ENCODE assay signal across 15 cellular contexts in the genomic region with DNA sequence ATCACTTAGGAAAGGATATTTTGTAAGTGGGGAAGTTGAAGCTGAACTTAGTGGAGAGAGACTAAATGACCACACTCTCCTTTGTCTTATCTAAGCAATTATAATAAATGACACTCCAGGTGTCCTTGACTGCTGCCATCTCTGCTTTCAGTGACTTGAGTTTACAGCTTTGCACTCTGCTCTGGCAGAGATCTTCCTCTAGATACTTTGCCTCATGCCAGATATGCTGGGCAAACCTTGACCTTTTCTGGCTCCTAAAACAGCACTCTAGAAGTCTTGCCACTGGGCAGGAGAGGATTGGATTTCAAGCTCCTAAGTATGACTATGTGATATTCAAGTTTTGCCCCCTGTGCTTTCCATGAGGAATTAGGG.
DNase-seq lines count a peak whose midpoint lies in the region; ATAC-seq and TF ChIP-seq lines count a peak whose summit lies in the region.
"Had no signal": no experiment of that assay in that cellular context is flagged by ENCODE, and none has a peak within 500 bp of the region (broad histone marks: within the 10 kb centered on the region; RNA-seq: fewer than 3 reads in every experiment).

No MANE protein-coding gene starts in this region.

- no peak for TF ChIP-seq CTCF in H9 (conservative IDR thresholded peaks at IDR 0.05)

- H3K23me2 ChIP-seq in H9 (ENCODE audit: insufficient read length, low read depth, low read length, poor library complexity, severe bottlenecking) = no peaks in the 10 kb centered on the region

- peaks cover 30% of the 10 kb centered on the region for H3K4me1 Mint-ChIP-seq in activated naive CD8-positive, alpha-beta T cell treated with anti-CD3 and anti-CD28 coated beads, Interleukin-2, amount 50 U/mL, for 24 hours
- H3K4me1 Mint-ChIP-seq in H9 = peaks cover 27% of the 10 kb centered on the region in 2 experiments

- no peak overlapping the region for H4K91ac ChIP-seq in H9 (ENCODE audit: insufficient read length, low read depth, low read length)

- H3K4me3 Mint-ChIP-seq in activated naive CD8-positive, alpha-beta T cell treated with anti-CD3 and anti-CD28 coated beads, Interleukin-2, amount 50 U/mL, for 24 hours = no peak overlapping the region
- H3K4me3 Mint-ChIP-seq in H9 = no peak overlapping the region
- H3K4me3 Mint-ChIP-seq: activated T-helper 1 cell treated with anti-CD3 and anti-CD28 coated beads, Interleukin-12 subunit alpha, Interleukin-12 subunit beta, Interleukin-2, Interleukin-4 antibody, amounts not matched to agents 30 ng/mL and 10 ng/mL and 1 ng/mL, durations not matched to agents 14 hours and 24 hours and 36 hours; brain; immature natural killer cell; T-cell had no signal

- peaks cover 21 to 32% (median 26%) of the 10 kb centered on the region in 10 experiments for H3K4me1 ChIP-seq in BLaER1 treated with 17β-estradiol and CSF1 and Interleukin-3, amounts not matched to agents 10 nM and 100 nM
- no peaks in the 10 kb centered on the region for H3K4me1 ChIP-seq in H9 (ENCODE audit: insufficient read depth, low read length)

- DNase-seq in activated naive CD8-positive, alpha-beta T cell treated with anti-CD3 and anti-CD28 coated beads, Interleukin-2, amount 50 U/mL, for 24 hours = no peak
- DNase-seq in NCI-H1930 (lab: John Stamatoyannopoulos, UW) (no peak), H9 (no peak)
- DNase-seq in activated CD4-positive, CD25-positive, alpha-beta regulatory T cell treated with anti-CD3 and anti-CD28 coated beads, Interleukin-2, amount 50 U/mL, for 72 hours = no peak
- DNase-seq: effector memory CD4-positive, alpha-beta T cell; immature natural killer cell; NCI-H1092; NCI-H510A; T-cell had no signal

- H3K79me2 ChIP-seq in H9 (ENCODE audit: insufficient read depth, low read length) = no peaks in the 10 kb centered on the region

- no peak overlapping the region for H4K5ac ChIP-seq in H9 (ENCODE audit: insufficient read length, low read depth, low read length)

- no peak overlapping the region for H3K56ac ChIP-seq in H9 (ENCODE audit: insufficient read length, low read depth, low read length)

- H3K36me3 ChIP-seq in BLaER1 treated with 17β-estradiol and CSF1 and Interleukin-3, amounts not matched to agents 10 nM and 100 nM = peaks cover under 1 to 27% (median 8%) of the 10 kb centered on the region in 11 experiments; a peak in 14 of 22 replicates

- no peak overlapping the region for H2BK12ac ChIP-seq in H9 (ENCODE audit: insufficient read length, low read depth, low read length)

- H3K4ac ChIP-seq in H9 (ENCODE audit: low read depth, low read length) = no peak overlapping the region

- H3K79me1 ChIP-seq in H9 (ENCODE audit: insufficient read depth, low read depth, low read length, poor library complexity, severe bottlenecking) = no peaks in the 10 kb centered on the region

- H3K4me2 ChIP-seq in BLaER1 treated with 17β-estradiol and CSF1 and Interleukin-3, amounts not matched to agents 10 nM and 100 nM = peak overlapping the region in 10 of 11 experiments; percentile 20 to 54 (median 42); a peak in 11 of 22 replicates
- no peak overlapping the region for H3K4me2 ChIP-seq in H9 (ENCODE audit: insufficient read depth, insufficient read length, low read length)

- no peak overlapping the region for H3K23ac ChIP-seq in H9 (ENCODE audit: insufficient read length, low read depth, low read length)

- H3K9me3 ChIP-seq in BLaER1 treated with 17β-estradiol and CSF1 and Interleukin-3, amounts not matched to agents 10 nM and 100 nM (replicated peaks in 1 of 11) = peaks cover 0 to 4% (median 0%) of the 10 kb centered on the region in 11 experiments; a peak in 1 of 22 replicates
- no peaks in the 10 kb centered on the region for H3K9me3 ChIP-seq in H9 (ENCODE audit: control insufficient read depth, low read depth, low read length)

- peak overlapping the region; percentile 78 for H3K27ac Mint-ChIP-seq in activated naive CD8-positive, alpha-beta T cell treated with anti-CD3 and anti-CD28 coated beads, Interleukin-2, amount 50 U/mL, for 24 hours
- H3K27ac Mint-ChIP-seq in H9 = no peak overlapping the region
- H3K27ac Mint-ChIP-seq: immature natural killer cell had no signal

- no peak overlapping the region for H2AFZ ChIP-seq in H9 (ENCODE audit: low read length)

- no peak overlapping the region for H3K4me3 ChIP-seq in BLaER1 treated with 17β-estradiol and CSF1 and Interleukin-3, amounts not matched to agents 10 nM and 100 nM

- no peak overlapping the region for H2AK5ac ChIP-seq in H9 (ENCODE audit: insufficient read length, low read length)

- no peak overlapping the region for H3K18ac ChIP-seq in H9 (ENCODE audit: insufficient read length, low read depth, low read length)

- H3K9me3 Mint-ChIP-seq in activated naive CD8-positive, alpha-beta T cell treated with anti-CD3 and anti-CD28 coated beads, Interleukin-2, amount 50 U/mL, for 24 hours = no peaks in the 10 kb centered on the region
- no peaks in the 10 kb centered on the region for H3K9me3 Mint-ChIP-seq in H9
- H3K9me3 Mint-ChIP-seq: activated T-helper 1 cell treated with anti-CD3 and anti-CD28 coated beads, Interleukin-12 subunit alpha, Interleukin-12 subunit beta, Interleukin-2, Interleukin-4 antibody, amounts not matched to agents 30 ng/mL and 10 ng/mL and 1 ng/mL, durations not matched to agents 14 hours and 24 hours and 36 hours; brain; immature natural killer cell; T-cell had no signal

- no peak overlapping the region for H2BK20ac ChIP-seq in H9 (ENCODE audit: low read depth, low read length, poor library complexity, severe bottlenecking)

- H2BK15ac ChIP-seq in H9 (ENCODE audit: low read depth, low read length) = no peak overlapping the region

- no peak overlapping the region for H4K8ac ChIP-seq in H9 (replicated peaks; ENCODE audit: insufficient read length, low read depth, low read length)

- H3K27me3 Mint-ChIP-seq in activated naive CD8-positive, alpha-beta T cell treated with anti-CD3 and anti-CD28 coated beads, Interleukin-2, amount 50 U/mL, for 24 hours = no peaks in the 10 kb centered on the region
- no peaks in the 10 kb centered on the region for H3K27me3 Mint-ChIP-seq in H9 (ENCODE audit: low read depth)
- H3K27me3 Mint-ChIP-seq: brain, T-cell had no signal

- H3K36me3 Mint-ChIP-seq in activated naive CD8-positive, alpha-beta T cell treated with anti-CD3 and anti-CD28 coated beads, Interleukin-2, amount 50 U/mL, for 24 hours (ENCODE audit: low read depth) = peaks cover 7% of the 10 kb centered on the region
- H3K36me3 Mint-ChIP-seq in H9 (ENCODE audit: insufficient read depth in 1 of 3, low read depth in 3 of 3) = peaks cover 0 to 7% (median 2%) of the 10 kb centered on the region in 3 experiments; a peak in 3 of 7 replicates

- no peak overlapping the region for H2BK5ac ChIP-seq in H9 (ENCODE audit: insufficient read length, low read length)

- no peak overlapping the region for H2BK120ac ChIP-seq in H9 (ENCODE audit: low read depth, low read length, poor library complexity, severe bottlenecking)

- no peaks in the 10 kb centered on the region for H3K27me3 ChIP-seq in BLaER1 treated with 17β-estradiol and CSF1 and Interleukin-3, amounts not matched to agents 10 nM and 100 nM
- no peaks in the 10 kb centered on the region for H3K27me3 ChIP-seq in H9 (ENCODE audit: insufficient read depth, low read length)

- H3T11ph ChIP-seq in H9 (ENCODE audit: low read length) = no peak overlapping the region

- no peak overlapping the region for H3K9ac ChIP-seq in BLaER1 treated with 17β-estradiol and CSF1 and Interleukin-3, amounts not matched to agents 10 nM and 100 nM
- H3K9ac ChIP-seq in H9 (ENCODE audit: extremely low read depth, insufficient read length, low read length) = no peak overlapping the region

- ATAC-seq in GM19397 (IDR thresholded peaks at IDR 0.05; ENCODE audit: unreplicated experiment) (peak; percentile 23), HG03060 (IDR thresholded peaks at IDR 0.05; ENCODE audit: low read depth, unreplicated experiment) (peak; percentile 13), SK-N-SH treated with all-trans-retinoic acid at 6 μM for 48 hours (no peak)
- peak; percentile 17 for ATAC-seq in activated naive CD8-positive, alpha-beta T cell treated with anti-CD3 and anti-CD28 coated beads, Interleukin-2, amount 50 U/mL, for 24 hours

- no peaks in the 10 kb centered on the region for H4K20me1 ChIP-seq in BLaER1 treated with 17β-estradiol and CSF1 and Interleukin-3, amounts not matched to agents 10 nM and 100 nM
- H4K20me1 ChIP-seq in H9 (ENCODE audit: control insufficient read depth, insufficient read depth, insufficient read length) = no peaks in the 10 kb centered on the region

- H3K14ac ChIP-seq in H9 (ENCODE audit: insufficient read depth, low read length) = no peak overlapping the region

- peak overlapping the region in 5 of 11 experiments; percentile 5 to 32 (median 28); a peak in 5 of 22 replicates for H3K27ac ChIP-seq in BLaER1 treated with 17β-estradiol and CSF1 and Interleukin-3, amounts not matched to agents 10 nM and 100 nM
- H3K27ac ChIP-seq in H9 (ENCODE audit: insufficient read length, low read depth, low read length) = no peak overlapping the region

TF ChIP-seq in SK-N-SH treated with all-trans-retinoic acid at 6 μM for 48 hours, 23 proteins besides CTCF, POLR2A, EP300 and RAD21:
- TF ChIP-seq ZNF70 (CRISPR knock-in tag; IDR thresholded peaks at IDR 0.05) = no peak
- TF ChIP-seq ZNF565 (CRISPR knock-in tag; conservative IDR thresholded peaks at IDR 0.05; ENCODE audit: low read depth) = no peak
- no peak for TF ChIP-seq ESRRG (CRISPR knock-in tag; IDR thresholded peaks at IDR 0.05)
- no peak for TF ChIP-seq ISL1 (CRISPR knock-in tag; IDR thresholded peaks at IDR 0.05)
- TF ChIP-seq, protein P1, sequence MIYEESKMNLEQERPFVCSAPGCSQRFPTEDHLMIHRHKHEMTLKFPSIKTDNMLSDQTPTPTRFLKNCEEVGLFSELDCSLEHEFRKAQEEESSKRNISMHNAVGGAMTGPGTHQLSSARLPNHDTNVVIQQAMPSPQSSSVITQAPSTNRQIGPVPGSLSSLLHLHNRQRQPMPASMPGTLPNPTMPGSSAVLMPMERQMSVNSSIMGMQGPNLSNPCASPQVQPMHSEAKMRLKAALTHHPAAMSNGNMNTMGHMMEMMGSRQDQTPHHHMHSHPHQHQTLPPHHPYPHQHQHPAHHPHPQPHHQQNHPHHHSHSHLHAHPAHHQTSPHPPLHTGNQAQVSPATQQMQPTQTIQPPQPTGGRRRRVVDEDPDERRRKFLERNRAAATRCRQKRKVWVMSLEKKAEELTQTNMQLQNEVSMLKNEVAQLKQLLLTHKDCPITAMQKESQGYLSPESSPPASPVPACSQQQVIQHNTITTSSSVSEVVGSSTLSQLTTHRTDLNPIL (CRISPR knock-in tag; IDR thresholded peaks at IDR 0.05; ENCODE audit: low read depth) = no peak
- no peak for TF ChIP-seq ZFP3 (CRISPR knock-in tag; IDR thresholded peaks at IDR 0.05)
- no peak for TF ChIP-seq OSR1 (CRISPR knock-in tag; IDR thresholded peaks at IDR 0.05)
- TF ChIP-seq RARB (CRISPR knock-in tag; IDR thresholded peaks at IDR 0.05) = no peak
- TF ChIP-seq GLIS3 (CRISPR knock-in tag; IDR thresholded peaks at IDR 0.05) = no peak
